Comparison of ENCODE assay signal across 11 cellular contexts in genomic region chr2:64605991-64606494, GRCh38. TPM values are rescaled to one million over a fixed set of nuclear protein-coding genes. Genes with fewer than 3 reads are reported as not detected.
DNase-seq lines count a peak whose midpoint lies in the region; ATAC-seq, FAIRE-seq and TF ChIP-seq lines count a peak whose summit lies in the region.
"Had no signal": no experiment of that assay in that cellular context is flagged by ENCODE, and none has a peak within 500 bp of the region (broad histone marks: within the 10 kb centered on the region; RNA-seq: fewer than 3 reads in every experiment).

No MANE protein-coding gene starts in this region.

- TF ChIP-seq EP300 in HepG2 (IDR thresholded peaks at IDR 0.05; ENCODE audit: low read depth in 2 of 2, low read length in 2 of 2) = no peak
- no peak for TF ChIP-seq EP300 in HepG2 (CRISPR knock-in tag; IDR thresholded peaks at IDR 0.05; ENCODE audit: borderline replicate concordance)

- H3K27ac ChIP-seq in HepG2 (ENCODE audit: extremely low read length, insufficient read depth, low read length) = no peak overlapping the region

- no peaks in the 10 kb centered on the region for H3K79me2 ChIP-seq in HepG2 (ENCODE audit: insufficient read depth, low read length)

- peaks cover 4% of the 10 kb centered on the region in 2 donors for H3K9me3 Mint-ChIP-seq in activated T-cell treated with anti-CD3 and anti-CD28 coated beads, Interleukin-2, amount 50 U/mL, for 72 hours
- no peaks in the 10 kb centered on the region for H3K9me3 Mint-ChIP-seq in activated T-cell treated with anti-CD3 and anti-CD28 coated beads, Interleukin-2, amount 50 U/mL, for 4 hours
- peaks cover 7% of the 10 kb centered on the region for H3K9me3 Mint-ChIP-seq in activated CD4-positive, alpha-beta memory T cell treated with anti-CD3 and anti-CD28 coated beads for 36 hours
- H3K9me3 Mint-ChIP-seq in stimulated activated naive B cell treated with anti-CD40 and anti-IgM and Interleukin-4, amounts not matched to agents 10 μg/mL and 1 μg/mL and 100 μg/mL, for 72 hours = no peaks in the 10 kb centered on the region

- TF ChIP-seq POLR2A in HepG2 (IDR thresholded peaks at IDR 0.05; ENCODE audit: insufficient read depth in 1 of 2, low read depth in 2 of 2, low read length in 2 of 2) = no peak

- no peak for DNase-seq in activated T-cell treated with anti-CD3 and anti-CD28 coated beads, Interleukin-2, amount 50 U/mL, for 72 hours
- DNase-seq in activated T-cell treated with anti-CD3 and anti-CD28 coated beads, Interleukin-2, amount 50 U/mL, for 4 hours = no peak
- no peak for DNase-seq in activated CD4-positive, alpha-beta memory T cell treated with anti-CD3 and anti-CD28 coated beads for 36 hours
- DNase-seq in HepG2 (ENCODE audit: low spot score) (no peak), posterior cingulate gyrus (no peak), RKO (ENCODE audit: low spot score) (no peak), NCI-H1105 (lab: John Stamatoyannopoulos, UW) (no peak)
- DNase-seq in stimulated activated naive B cell treated with anti-CD40 and anti-IgM and Interleukin-4, amounts not matched to agents 10 μg/mL and 1 μg/mL and 100 μg/mL, for 72 hours = no peak
- DNase-seq: cortex of kidney; NCI-H187; NK-92 treated with Interleukin-12 subunit alpha and Interleukin-12 subunit beta, amount 100 ng/mL, for 24 hours had no signal

- FAIRE-seq in HepG2 (lab: Jason Lieb, UNC) = peak; percentile 37

- H3K27me3 Mint-ChIP-seq in activated T-cell treated with anti-CD3 and anti-CD28 coated beads, Interleukin-2, amount 50 U/mL, for 72 hours (ENCODE audit: low read depth) = peaks cover 13% of the 10 kb centered on the region
- H3K27me3 Mint-ChIP-seq in activated T-cell treated with anti-CD3 and anti-CD28 coated beads, Interleukin-2, amount 50 U/mL, for 4 hours (ENCODE audit: low read depth) = no peaks in the 10 kb centered on the region
- H3K27me3 Mint-ChIP-seq in activated CD4-positive, alpha-beta memory T cell treated with anti-CD3 and anti-CD28 coated beads for 36 hours = no peaks in the 10 kb centered on the region
- no peaks in the 10 kb centered on the region for H3K27me3 Mint-ChIP-seq in stimulated activated naive B cell treated with anti-CD40 and anti-IgM and Interleukin-4, amounts not matched to agents 10 μg/mL and 1 μg/mL and 100 μg/mL, for 72 hours

- peak overlapping the region in 2 of 3 experiments; percentile 42 to 66; a peak in 3 of 6 replicates for H3K4me3 ChIP-seq in HepG2 (replicated peaks in 1 of 3; ENCODE audit: insufficient read depth in 1 of 3, low read depth in 2 of 3, low read length in 3 of 3)

- peak overlapping the region; percentile 70 for H3K27ac Mint-ChIP-seq in activated T-cell treated with anti-CD3 and anti-CD28 coated beads, Interleukin-2, amount 50 U/mL, for 72 hours
- peak overlapping the region; percentile 93 for H3K27ac Mint-ChIP-seq in activated CD4-positive, alpha-beta memory T cell treated with anti-CD3 and anti-CD28 coated beads for 36 hours
- peak overlapping the region; percentile 99 for H3K27ac Mint-ChIP-seq in stimulated activated naive B cell treated with anti-CD40 and anti-IgM and Interleukin-4, amounts not matched to agents 10 μg/mL and 1 μg/mL and 100 μg/mL, for 72 hours

- 43% methylated on average over 5 of the region's 5 CpGs for WGBS in HepG2 (ENCODE audit: low lambda C conversion rate)

- no peak for ATAC-seq in activated T-cell treated with anti-CD3 and anti-CD28 coated beads, Interleukin-2, amount 50 U/mL, for 72 hours (replicated peaks in 1 of 2)
- ATAC-seq in activated T-cell treated with anti-CD3 and anti-CD28 coated beads, Interleukin-2, amount 50 U/mL, for 4 hours = no peak
- ATAC-seq in HepG2 = no peak
- no peak for ATAC-seq in stimulated activated naive B cell treated with anti-CD40 and anti-IgM and Interleukin-4, amounts not matched to agents 10 μg/mL and 1 μg/mL and 100 μg/mL, for 72 hours (replicated peaks)

- no peaks in the 10 kb centered on the region for H3K36me3 ChIP-seq in HepG2 (replicated peaks in 1 of 2; ENCODE audit: control insufficient read depth in 1 of 2, insufficient read depth in 2 of 2, low read length in 2 of 2)

- peaks cover 37% of the 10 kb centered on the region for H3K4me1 ChIP-seq in HepG2 (ENCODE audit: insufficient read depth, low read length)

- no TSS peak for BruUV-seq in HepG2 (replicated peaks; lab: Mats Ljungman, UMichigan)

- CTCF ChIA-PET in activated CD4-positive, alpha-beta memory T cell treated with anti-CD3 and anti-CD28 coated beads for 36 hours (lab: Charles Lee) = interaction anchor here (0.9 to 5.3 kb wide), 9 partner anchors 16 to 275 kb away, joined by 3 to 32 read pairs (median 5); partner anchors contain the start of genes AFTPH and SERTAD2
- CTCF ChIA-PET in HepG2 (lab: Yijun Ruan, JAX; ENCODE audit: low intra/inter-chr PET ratio, low total read pairs) = no interaction called here

- H4K20me1 ChIP-seq in HepG2 (ENCODE audit: insufficient read depth, low read length) = no peaks in the 10 kb centered on the region

- in situ Hi-C loops in HepG2 (cut with HindIII; ENCODE audit: extremely low pct_ligation_motif_present, low pct_unique_long_range_greater_than_20kb) = loop anchor here (25.0 kb wide), 1 partner anchor 956 kb away; no protein-coding TSS in a partner anchor

- POLR2A ChIA-PET in activated CD4-positive, alpha-beta memory T cell treated with anti-CD3 and anti-CD28 coated beads for 36 hours (lab: Charles Lee) = interaction anchor here (0.6 to 4.0 kb wide), 8 partner anchors 9 to 225 kb away, joined by 3 to 18 read pairs (median 6); partner anchors contain the start of genes AFTPH and SERTAD2
- POLR2A ChIA-PET in HepG2 (lab: Yijun Ruan, JAX) = interaction anchor here (1.4 to 3.2 kb wide), 3 partner anchors 24 to 145 kb away, joined by 7 to 19 read pairs (median 7); partner anchors contain the start of gene SERTAD2

- H3K27me3 ChIP-seq in HepG2 (ENCODE audit: control insufficient read depth in 1 of 2, insufficient read depth in 2 of 2, low read length in 2 of 2) = no peaks in the 10 kb centered on the region

- H3K4me3 Mint-ChIP-seq in activated T-cell treated with anti-CD3 and anti-CD28 coated beads, Interleukin-2, amount 50 U/mL, for 72 hours = peak overlapping the region; percentile 81 to 84
- no peak overlapping the region for H3K4me3 Mint-ChIP-seq in activated T-cell treated with anti-CD3 and anti-CD28 coated beads, Interleukin-2, amount 50 U/mL, for 4 hours
- peak overlapping the region; percentile 61 for H3K4me3 Mint-ChIP-seq in activated CD4-positive, alpha-beta memory T cell treated with anti-CD3 and anti-CD28 coated beads for 36 hours
- peak overlapping the region; percentile 58 to 72 for H3K4me3 Mint-ChIP-seq in stimulated activated naive B cell treated with anti-CD40 and anti-IgM and Interleukin-4, amounts not matched to agents 10 μg/mL and 1 μg/mL and 100 μg/mL, for 72 hours

- H3K4me2 ChIP-seq in HepG2 (ENCODE audit: low read depth, low read length) = peak overlapping the region; percentile 89

- no peak for TF ChIP-seq CTCF in HepG2 (CRISPR knock-in tag; IDR thresholded peaks at IDR 0.05)

- H3K36me3 Mint-ChIP-seq in activated T-cell treated with anti-CD3 and anti-CD28 coated beads, Interleukin-2, amount 50 U/mL, for 72 hours (ENCODE audit: insufficient read depth in 2 of 2) = peaks cover 4 to 7% of the 10 kb centered on the region in 2 donors
- H3K36me3 Mint-ChIP-seq in activated T-cell treated with anti-CD3 and anti-CD28 coated beads, Interleukin-2, amount 50 U/mL, for 4 hours (ENCODE audit: insufficient read depth) = no peaks in the 10 kb centered on the region
- no peaks in the 10 kb centered on the region for H3K36me3 Mint-ChIP-seq in activated CD4-positive, alpha-beta memory T cell treated with anti-CD3 and anti-CD28 coated beads for 36 hours
- H3K36me3 Mint-ChIP-seq in stimulated activated naive B cell treated with anti-CD40 and anti-IgM and Interleukin-4, amounts not matched to agents 10 μg/mL and 1 μg/mL and 100 μg/mL, for 72 hours = no peaks in the 10 kb centered on the region

- no peak overlapping the region for H2AFZ ChIP-seq in HepG2 (ENCODE audit: low read length)

- TF ChIP-seq RAD21 in HepG2 (CRISPR knock-in tag; IDR thresholded peaks at IDR 0.05) = no peak

- H3K9ac ChIP-seq in HepG2 (ENCODE audit: insufficient read depth, low read depth, low read length) = peak overlapping the region; percentile 51; the same call in 1 of the 2 replicates

- H3K4me1 Mint-ChIP-seq in activated T-cell treated with anti-CD3 and anti-CD28 coated beads, Interleukin-2, amount 50 U/mL, for 72 hours (ENCODE audit: low read depth) = peaks cover 31% of the 10 kb centered on the region
- peaks cover 25% of the 10 kb centered on the region for H3K4me1 Mint-ChIP-seq in activated T-cell treated with anti-CD3 and anti-CD28 coated beads, Interleukin-2, amount 50 U/mL, for 4 hours (ENCODE audit: low read depth)
- peaks cover 26% of the 10 kb centered on the region for H3K4me1 Mint-ChIP-seq in activated CD4-positive, alpha-beta memory T cell treated with anti-CD3 and anti-CD28 coated beads for 36 hours (ENCODE audit: low read depth)
- peaks cover 26 to 35% of the 10 kb centered on the region in 2 donors for H3K4me1 Mint-ChIP-seq in stimulated activated naive B cell treated with anti-CD40 and anti-IgM and Interleukin-4, amounts not matched to agents 10 μg/mL and 1 μg/mL and 100 μg/mL, for 72 hours

- intact Hi-C loops in activated CD4-positive, alpha-beta memory T cell treated with anti-CD3 and anti-CD28 coated beads for 36 hours (cut with micrococcal nuclease) = loop anchor here (2.0 to 5.0 kb wide), 5 partner anchors 49 to 621 kb away; partner anchors contain the start of gene ACTR2
- intact Hi-C loops in HepG2 (cut with micrococcal nuclease; ENCODE audit: unreplicated experiment) = loop anchor here (5.0 kb wide), 1 partner anchor 41 kb away; no protein-coding TSS in a partner anchor
- intact Hi-C loops in posterior cingulate gyrus (cut with DNase I) = loop anchor here (5.0 kb wide), 1 partner anchor 36 kb away; no protein-coding TSS in a partner anchor

- H3K9me3 ChIP-seq in HepG2 (ENCODE audit: low read length) = peaks cover 5% of the 10 kb centered on the region; the same call in 1 of the 2 replicates

RNA-seq across cellular contexts. Expression of gene SERTAD2, which starts 47.7 kb away (rescaled TPM):
- total RNA-seq in activated T-cell treated with anti-CD3 and anti-CD28 coated beads, Interleukin-2, amount 50 U/mL, for 72 hours = 10 to 100 TPM; 14.6 to 18.5 TPM
- total RNA-seq in activated T-cell treated with anti-CD3 and anti-CD28 coated beads, Interleukin-2, amount 50 U/mL, for 4 hours = 10 to 100 TPM; 10.5 to 14.2 (median 12.7) TPM
- total RNA-seq in activated CD4-positive, alpha-beta memory T cell treated with anti-CD3 and anti-CD28 coated beads for 36 hours = 10 to 100 TPM; 11.3 to 11.4 TPM
- 6.7 and 11.8 TPM in 2 replicates for total RNA-seq in HepG2 (2016; rRNA removed; fragmentation: Illumina TruSeq; extraction: Trizol)
- 1.4 and 1.5 TPM in 2 replicates for total RNA-seq in HepG2 (2016; cell fraction: cytosol; rRNA removed; fragmentation: Illumina TruSeq; extraction: Trizol; ENCODE audit: low read depth)
- total RNA-seq in HepG2 (2016; cell fraction: insoluble cytoplasmic fraction; rRNA removed; fragmentation: Illumina TruSeq; extraction: Trizol) = 6.7 and 10.6 TPM in 2 replicates
- total RNA-seq in HepG2 (2016; cell fraction: membrane; rRNA removed; fragmentation: Illumina TruSeq; extraction: Trizol) = 7.8 and 8.3 TPM in 2 replicates
- 14.3 and 14.5 TPM in 2 replicates for total RNA-seq in HepG2 (2016; cell fraction: nucleus; rRNA removed; fragmentation: Illumina TruSeq; extraction: Trizol)
- polyA plus RNA-seq in HepG2 (2011; rRNA removed) = 22.6 and 23.5 TPM in 2 replicates
- polyA plus RNA-seq in HepG2 (2011; cell fraction: cytosol; rRNA removed) = 18.0 and 25.0 TPM in 2 replicates
- 19.6 and 25.0 TPM in 2 replicates for polyA plus RNA-seq in HepG2 (2011; cell fraction: nucleus; rRNA removed)
- 42.6 and 46.2 TPM in 2 replicates for polyA plus RNA-seq in HepG2 (2012)
- polyA plus RNA-seq in HepG2 (2016; cell fraction: cytosol; fragmentation: Illumina TruSeq; extraction: Trizol; ENCODE audit: low read depth) = 1.8 and 2.6 TPM in 2 replicates
- polyA plus RNA-seq in HepG2 (2016; cell fraction: insoluble cytoplasmic fraction; fragmentation: Illumina TruSeq; extraction: Trizol; ENCODE audit: low read depth) = 15.8 and 17.6 TPM in 2 replicates
- polyA plus RNA-seq in HepG2 (2016; cell fraction: membrane; fragmentation: Illumina TruSeq; extraction: Trizol; ENCODE audit: low read depth) = 6.6 and 6.8 TPM in 2 replicates
- polyA plus RNA-seq in HepG2 (2016; cell fraction: nucleus; fragmentation: Illumina TruSeq; extraction: Trizol; ENCODE audit: insufficient read depth, low read depth) = 25.6 and 26.8 TPM in 2 replicates
- polyA minus RNA-seq in HepG2 (2011; rRNA and poly(A)+ RNA removed; ENCODE audit: low replicate concordance) = 7.6 and 39.9 TPM in 2 replicates
- 37.8 and 40.2 TPM in 2 replicates for polyA minus RNA-seq in HepG2 (2011; cell fraction: cytosol; rRNA and poly(A)+ RNA removed)
- polyA minus RNA-seq in HepG2 (2011; cell fraction: nucleus; rRNA and poly(A)+ RNA removed) = 37.5 and 39.7 TPM in 2 replicates
